ENCODE assay signal across 1 cellular context in genomic region chr19:50204811-50205675, GRCh38.
TF ChIP-seq lines count a peak whose summit lies in the region.

No MANE protein-coding gene starts in this region.

TF ChIP-seq in WTC11, 78 proteins besides CTCF, POLR2A, EP300 and RAD21 (continued from another document and continues in another):
- TF ChIP-seq, protein P1, sequence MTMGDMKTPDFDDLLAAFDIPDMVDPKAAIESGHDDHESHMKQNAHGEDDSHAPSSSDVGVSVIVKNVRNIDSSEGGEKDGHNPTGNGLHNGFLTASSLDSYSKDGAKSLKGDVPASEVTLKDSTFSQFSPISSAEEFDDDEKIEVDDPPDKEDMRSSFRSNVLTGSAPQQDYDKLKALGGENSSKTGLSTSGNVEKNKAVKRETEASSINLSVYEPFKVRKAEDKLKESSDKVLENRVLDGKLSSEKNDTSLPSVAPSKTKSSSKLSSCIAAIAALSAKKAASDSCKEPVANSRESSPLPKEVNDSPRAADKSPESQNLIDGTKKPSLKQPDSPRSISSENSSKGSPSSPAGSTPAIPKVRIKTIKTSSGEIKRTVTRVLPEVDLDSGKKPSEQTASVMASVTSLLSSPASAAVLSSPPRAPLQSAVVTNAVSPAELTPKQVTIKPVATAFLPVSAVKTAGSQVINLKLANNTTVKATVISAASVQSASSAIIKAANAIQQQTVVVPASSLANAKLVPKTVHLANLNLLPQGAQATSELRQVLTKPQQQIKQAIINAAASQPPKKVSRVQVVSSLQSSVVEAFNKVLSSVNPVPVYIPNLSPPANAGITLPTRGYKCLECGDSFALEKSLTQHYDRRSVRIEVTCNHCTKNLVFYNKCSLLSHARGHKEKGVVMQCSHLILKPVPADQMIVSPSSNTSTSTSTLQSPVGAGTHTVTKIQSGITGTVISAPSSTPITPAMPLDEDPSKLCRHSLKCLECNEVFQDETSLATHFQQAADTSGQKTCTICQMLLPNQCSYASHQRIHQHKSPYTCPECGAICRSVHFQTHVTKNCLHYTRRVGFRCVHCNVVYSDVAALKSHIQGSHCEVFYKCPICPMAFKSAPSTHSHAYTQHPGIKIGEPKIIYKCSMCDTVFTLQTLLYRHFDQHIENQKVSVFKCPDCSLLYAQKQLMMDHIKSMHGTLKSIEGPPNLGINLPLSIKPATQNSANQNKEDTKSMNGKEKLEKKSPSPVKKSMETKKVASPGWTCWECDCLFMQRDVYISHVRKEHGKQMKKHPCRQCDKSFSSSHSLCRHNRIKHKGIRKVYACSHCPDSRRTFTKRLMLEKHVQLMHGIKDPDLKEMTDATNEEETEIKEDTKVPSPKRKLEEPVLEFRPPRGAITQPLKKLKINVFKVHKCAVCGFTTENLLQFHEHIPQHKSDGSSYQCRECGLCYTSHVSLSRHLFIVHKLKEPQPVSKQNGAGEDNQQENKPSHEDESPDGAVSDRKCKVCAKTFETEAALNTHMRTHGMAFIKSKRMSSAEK (CRISPR knock-in tag; IDR thresholded peaks at IDR 0.05; ENCODE audit: borderline replicate concordance) = no peak
- TF ChIP-seq, protein P2, sequence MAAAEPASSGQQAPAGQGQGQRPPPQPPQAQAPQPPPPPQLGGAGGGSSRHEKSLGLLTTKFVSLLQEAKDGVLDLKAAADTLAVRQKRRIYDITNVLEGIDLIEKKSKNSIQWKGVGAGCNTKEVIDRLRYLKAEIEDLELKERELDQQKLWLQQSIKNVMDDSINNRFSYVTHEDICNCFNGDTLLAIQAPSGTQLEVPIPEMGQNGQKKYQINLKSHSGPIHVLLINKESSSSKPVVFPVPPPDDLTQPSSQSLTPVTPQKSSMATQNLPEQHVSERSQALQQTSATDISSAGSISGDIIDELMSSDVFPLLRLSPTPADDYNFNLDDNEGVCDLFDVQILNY (CRISPR knock-in tag; IDR thresholded peaks at IDR 0.05) = peak; percentile 62; the same call in 1 of the 2 replicates
- no peak for TF ChIP-seq ZBTB43 (CRISPR knock-in tag; IDR thresholded peaks at IDR 0.05)
- no peak for TF ChIP-seq SMAD4 (CRISPR knock-in tag; IDR thresholded peaks at IDR 0.05)
- peak; percentile 81 for TF ChIP-seq SP1 (CRISPR knock-in tag; conservative IDR thresholded peaks at IDR 0.05)
- no peak for TF ChIP-seq KAT7 (CRISPR knock-in tag; IDR thresholded peaks at IDR 0.05; ENCODE audit: borderline replicate concordance)
- TF ChIP-seq ERG (CRISPR knock-in tag; IDR thresholded peaks at IDR 0.05) = no peak
- TF ChIP-seq ARID4B (CRISPR knock-in tag; IDR thresholded peaks at IDR 0.05; ENCODE audit: borderline replicate concordance) = peak; percentile 40; the same call in 1 of the 2 replicates
- no peak for TF ChIP-seq ZNF317 (CRISPR knock-in tag; IDR thresholded peaks at IDR 0.05; ENCODE audit: borderline replicate concordance, low read depth)
- TF ChIP-seq TEAD4 (CRISPR knock-in tag; IDR thresholded peaks at IDR 0.05) = no peak
- TF ChIP-seq ZMAT4 (CRISPR knock-in tag; IDR thresholded peaks at IDR 0.05) = no peak
- TF ChIP-seq ZNF396 (CRISPR knock-in tag; IDR thresholded peaks at IDR 0.05; ENCODE audit: borderline replicate concordance) = no peak
- TF ChIP-seq USF1 (CRISPR knock-in tag; IDR thresholded peaks at IDR 0.05) = no peak
- TF ChIP-seq ZSCAN18 (CRISPR knock-in tag; IDR thresholded peaks at IDR 0.05) = no peak
- TF ChIP-seq, protein P3, sequence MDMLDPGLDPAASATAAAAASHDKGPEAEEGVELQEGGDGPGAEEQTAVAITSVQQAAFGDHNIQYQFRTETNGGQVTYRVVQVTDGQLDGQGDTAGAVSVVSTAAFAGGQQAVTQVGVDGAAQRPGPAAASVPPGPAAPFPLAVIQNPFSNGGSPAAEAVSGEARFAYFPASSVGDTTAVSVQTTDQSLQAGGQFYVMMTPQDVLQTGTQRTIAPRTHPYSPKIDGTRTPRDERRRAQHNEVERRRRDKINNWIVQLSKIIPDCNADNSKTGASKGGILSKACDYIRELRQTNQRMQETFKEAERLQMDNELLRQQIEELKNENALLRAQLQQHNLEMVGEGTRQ (CRISPR knock-in tag; IDR thresholded peaks at IDR 0.05) = peak; percentile 33; the same call in 1 of the 2 replicates
- TF ChIP-seq CREB1 (CRISPR knock-in tag; IDR thresholded peaks at IDR 0.05) = no peak
- TF ChIP-seq NR2C2 (CRISPR knock-in tag; IDR thresholded peaks at IDR 0.05) = no peak
- TF ChIP-seq IRF2 (CRISPR knock-in tag; IDR thresholded peaks at IDR 0.05; ENCODE audit: borderline replicate concordance, low read depth) = no peak
- TF ChIP-seq, protein P4, sequence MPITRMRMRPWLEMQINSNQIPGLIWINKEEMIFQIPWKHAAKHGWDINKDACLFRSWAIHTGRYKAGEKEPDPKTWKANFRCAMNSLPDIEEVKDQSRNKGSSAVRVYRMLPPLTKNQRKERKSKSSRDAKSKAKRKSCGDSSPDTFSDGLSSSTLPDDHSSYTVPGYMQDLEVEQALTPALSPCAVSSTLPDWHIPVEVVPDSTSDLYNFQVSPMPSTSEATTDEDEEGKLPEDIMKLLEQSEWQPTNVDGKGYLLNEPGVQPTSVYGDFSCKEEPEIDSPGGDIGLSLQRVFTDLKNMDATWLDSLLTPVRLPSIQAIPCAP (CRISPR knock-in tag; IDR thresholded peaks at IDR 0.05) = no peak
- TF ChIP-seq CDX4 (CRISPR knock-in tag; IDR thresholded peaks at IDR 0.05; ENCODE audit: borderline replicate concordance) = no peak
- TF ChIP-seq GRHL2 (CRISPR knock-in tag; IDR thresholded peaks at IDR 0.05; ENCODE audit: insufficient replicate concordance, severe bottlenecking) = no peak
- TF ChIP-seq ZNF138 (CRISPR knock-in tag; conservative IDR thresholded peaks at IDR 0.05) = no peak
- TF ChIP-seq AR (CRISPR knock-in tag; IDR thresholded peaks at IDR 0.05) = no peak
- TF ChIP-seq ZNF416 (CRISPR knock-in tag; IDR thresholded peaks at IDR 0.05) = no peak
- no peak for TF ChIP-seq SOX15 (CRISPR knock-in tag; IDR thresholded peaks at IDR 0.05)
- TF ChIP-seq ELF4 (CRISPR knock-in tag; IDR thresholded peaks at IDR 0.05; ENCODE audit: low read depth) = no peak
- no peak for TF ChIP-seq ATF1 (CRISPR knock-in tag; IDR thresholded peaks at IDR 0.05)
- 0 out of 2 replicates have a peak, but pooled peaks have one; percentile 56 for TF ChIP-seq TEAD1 (CRISPR knock-in tag; IDR thresholded peaks at IDR 0.05)
- TF ChIP-seq, protein P5, sequence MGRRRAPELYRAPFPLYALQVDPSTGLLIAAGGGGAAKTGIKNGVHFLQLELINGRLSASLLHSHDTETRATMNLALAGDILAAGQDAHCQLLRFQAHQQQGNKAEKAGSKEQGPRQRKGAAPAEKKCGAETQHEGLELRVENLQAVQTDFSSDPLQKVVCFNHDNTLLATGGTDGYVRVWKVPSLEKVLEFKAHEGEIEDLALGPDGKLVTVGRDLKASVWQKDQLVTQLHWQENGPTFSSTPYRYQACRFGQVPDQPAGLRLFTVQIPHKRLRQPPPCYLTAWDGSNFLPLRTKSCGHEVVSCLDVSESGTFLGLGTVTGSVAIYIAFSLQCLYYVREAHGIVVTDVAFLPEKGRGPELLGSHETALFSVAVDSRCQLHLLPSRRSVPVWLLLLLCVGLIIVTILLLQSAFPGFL (CRISPR knock-in tag; IDR thresholded peaks at IDR 0.05; ENCODE audit: borderline replicate concordance) = no peak
- TF ChIP-seq ZNF232 (CRISPR knock-in tag; IDR thresholded peaks at IDR 0.05) = no peak
- no peak for TF ChIP-seq GTF2I (CRISPR knock-in tag; conservative IDR thresholded peaks at IDR 0.05)
- TF ChIP-seq ZNF219 (CRISPR knock-in tag; IDR thresholded peaks at IDR 0.05; ENCODE audit: borderline replicate concordance) = no peak
- no peak for TF ChIP-seq JAZF1 (CRISPR knock-in tag; IDR thresholded peaks at IDR 0.05)
- no peak for TF ChIP-seq NFYB (CRISPR knock-in tag; conservative IDR thresholded peaks at IDR 0.05; ENCODE audit: low read depth)
- no peak for TF ChIP-seq SMAD3 (CRISPR knock-in tag; IDR thresholded peaks at IDR 0.05; ENCODE audit: borderline replicate concordance)
- no peak for TF ChIP-seq HMGA2 (CRISPR knock-in tag; IDR thresholded peaks at IDR 0.05)
